In the genomic region with DNA sequence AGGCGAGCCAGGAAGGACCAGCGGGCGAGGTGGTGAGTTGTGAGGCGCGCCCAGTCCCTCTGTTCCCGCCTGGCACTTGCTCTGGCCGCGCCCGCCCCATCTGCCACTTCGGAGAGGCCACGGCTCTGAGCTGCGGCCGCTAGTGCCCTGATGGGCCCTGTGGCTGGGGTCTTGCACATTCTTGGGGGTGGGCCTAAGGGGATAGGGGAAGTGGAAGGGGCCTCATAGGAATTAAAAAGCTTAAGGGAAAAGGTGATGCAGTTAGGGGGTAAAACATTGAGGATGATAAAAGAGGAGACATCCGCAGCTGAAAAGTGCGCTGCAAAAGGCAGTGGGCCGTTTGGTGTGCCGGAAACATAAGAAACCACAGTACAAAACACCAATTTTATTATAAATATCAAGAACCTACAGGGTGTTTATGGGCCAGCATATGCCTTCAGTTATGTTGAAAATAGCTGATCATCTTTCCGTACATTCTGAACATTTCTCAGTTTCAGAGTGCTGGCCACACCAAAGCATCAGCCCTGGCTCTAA, we compare ENCODE assay signal across 8 cellular contexts. TPM values are rescaled to one million over a fixed set of nuclear protein-coding genes. Genes with fewer than 3 reads are reported as not detected.
DNase-seq lines count a peak whose midpoint lies in the region; ATAC-seq, FAIRE-seq and TF ChIP-seq lines count a peak whose summit lies in the region.

No MANE protein-coding gene starts in this region.

- DNase-seq in A549 (ENCODE audit: low read depth in 1 of 2, low spot score in 1 of 2) (no peak), HCT116 (ENCODE audit: low read depth, low spot score) (no peak), K562 (ENCODE audit: extremely low read depth in 1 of 4, low spot score in 3 of 4) (no peak), A172 (ENCODE audit: low spot score) (no peak), OCI-M1 (lab: John Stamatoyannopoulos, UW) (no peak), NCI-H1417 (lab: John Stamatoyannopoulos, UW) (no peak)

- no peaks in the 10 kb centered on the region for H3K9me3 ChIP-seq in A549
- H3K9me3 ChIP-seq in HCT116 (ENCODE audit: control insufficient read depth in 1 of 2, insufficient read depth in 1 of 2, low read depth in 1 of 2, low read length in 2 of 2): no peaks in the 10 kb centered on the region
- no peaks in the 10 kb centered on the region for H3K9me3 ChIP-seq in K562 (replicated peaks; ENCODE audit: control insufficient read depth, insufficient read depth, low read depth, low read length)
- no peaks in the 10 kb centered on the region for H3K9me3 ChIP-seq in mononuclear cell (ENCODE audit: low read depth, low read length)

- no peak overlapping the region for H2AFZ ChIP-seq in HCT116 (ENCODE audit: low read depth, low read length, poor library complexity, severe bottlenecking)
- peak overlapping the region; percentile 82; the same call in 1 of the 2 replicates for H2AFZ ChIP-seq in K562 (ENCODE audit: low read depth, low read length)

- H3K79me2 ChIP-seq in HCT116 (ENCODE audit: insufficient read depth, low read length) (no peaks in the 10 kb centered on the region), K562 (ENCODE audit: control insufficient read depth, insufficient read depth, low read length) (no peaks in the 10 kb centered on the region)

- H3K36me3 ChIP-seq in HCT116 (ENCODE audit: control insufficient read depth in 1 of 2, insufficient read depth in 2 of 2, low read length in 2 of 2): no peaks in the 10 kb centered on the region; a peak in 1 of 4 replicates
- H3K36me3 ChIP-seq in K562 (ENCODE audit: control insufficient read depth, insufficient read depth, low read length): no peaks in the 10 kb centered on the region

- ATAC-seq in A549: no peak
- no peak for ATAC-seq in HCT116
- ATAC-seq in K562: no peak
- no peak for ATAC-seq in HG03432 (IDR thresholded peaks at IDR 0.05; ENCODE audit: unreplicated experiment)

- intact Hi-C loops in HCT116 (cut with micrococcal nuclease) (no loop called here), K562 (cut with micrococcal nuclease) (no loop called here)

- BruUV-seq in HCT116 (replicated peaks; lab: Mats Ljungman, UMichigan) (no TSS peak), K562 (replicated peaks; lab: Mats Ljungman, UMichigan) (no TSS peak)

- H3K4me2 ChIP-seq in A549: peak overlapping the region; percentile 82
- H3K4me2 ChIP-seq in HCT116 (ENCODE audit: low read length): peak overlapping the region; percentile 68
- H3K4me2 ChIP-seq in K562 (ENCODE audit: insufficient read depth, low read length): peak overlapping the region; percentile 73

- H4K20me1 ChIP-seq in HCT116 (ENCODE audit: insufficient read depth): no peaks in the 10 kb centered on the region
- no peaks in the 10 kb centered on the region; the same call in 1 of the 2 replicates for H4K20me1 ChIP-seq in K562 (replicated peaks; ENCODE audit: control insufficient read depth, insufficient read depth, low read length)

- in situ Hi-C loops in K562 (cut with MboI): no loop called here

- TF ChIP-seq POLR2A in A549 (IDR thresholded peaks at IDR 0.05; ENCODE audit: low read length) (no peak), HCT116 (IDR thresholded peaks at IDR 0.05; ENCODE audit: borderline replicate concordance, extremely low read depth, insufficient read depth, insufficient read length) (no peak), K562 (conservative IDR thresholded peaks at IDR 0.05) (no peak)

- TF ChIP-seq RAD21 in A549 (conservative IDR thresholded peaks at IDR 0.05 in 1 of 2, IDR thresholded peaks at IDR 0.05 in 1 of 2) (no peak), HCT116 (IDR thresholded peaks at IDR 0.05; ENCODE audit: low read depth) (no peak), K562 (CRISPR knock-in tag; conservative IDR thresholded peaks at IDR 0.05 in 1 of 2, IDR thresholded peaks at IDR 0.05 in 1 of 2) (no peak)

- CTCF ChIA-PET in A549 (lab: Yijun Ruan, JAX): interaction anchor here (0.6 to 10.9 kb wide), 6 partner anchors 12 to 140 kb away, joined by 3 to 253 read pairs (median 6); partner anchors contain the start of genes PSMB9 and TAP1
- CTCF ChIA-PET in HCT116 (lab: Charles Lee): interaction anchor here (0.6 to 2.4 kb wide), 3 partner anchors 8 to 444 kb away, joined by 3 to 13 read pairs (median 10); partner anchors contain the start of genes PFDN6, PSMB9, TAP1 and WDR46
- CTCF ChIA-PET in K562 (lab: Yijun Ruan, JAX; ENCODE audit: low intra/inter-chr PET ratio): interaction anchor here (1.0 kb wide), 1 partner anchor 9 kb away, joined by 4 read pairs; the partner anchor contains the start of genes PSMB9 and TAP1

- H3K4me3 ChIP-seq in A549 (no peak overlapping the region), HCT116 (replicated peaks in 1 of 2; ENCODE audit: low read depth in 1 of 2, low read length in 2 of 2) (peak overlapping the region; percentile 5 to 22; a peak in 1 of 4 replicates), K562 (no peak overlapping the region), mononuclear cell (ENCODE audit: low read length) (peak overlapping the region; percentile 78)

- no peaks in the 10 kb centered on the region for H3K9me1 ChIP-seq in K562 (ENCODE audit: control insufficient read depth, insufficient read depth, low read length)

- no peaks in the 10 kb centered on the region for H3K9me2 ChIP-seq in HCT116 (ENCODE audit: insufficient read depth)

- TF ChIP-seq CTCF in A549 (IDR thresholded peaks at IDR 0.05) (no peak), HCT116 (IDR thresholded peaks at IDR 0.05 in 2 of 3, conservative IDR thresholded peaks at IDR 0.05 in 1 of 3; ENCODE audit: borderline replicate concordance in 1 of 3, insufficient read depth in 1 of 3, low read depth in 2 of 3, low read length in 2 of 3) (no peak), K562 (IDR thresholded peaks at IDR 0.05 in 2 of 3, conservative IDR thresholded peaks at IDR 0.05 in 1 of 3; ENCODE audit: insufficient read depth in 2 of 3, low read depth in 1 of 3, low read length in 3 of 3) (no peak)

- 0 out of 3 replicates have a peak, but pooled peaks cover 5% of the 10 kb centered on the region for H3K4me1 ChIP-seq in A549
- H3K4me1 ChIP-seq in HCT116 (ENCODE audit: control insufficient read depth in 1 of 2, insufficient read depth in 2 of 2, low read length in 2 of 2): peaks cover 6 to 14% of the 10 kb centered on the region in 2 experiments; a peak in 3 of 4 replicates
- H3K4me1 ChIP-seq in K562 (replicated peaks in 1 of 2; ENCODE audit: control insufficient read depth in 2 of 2, insufficient read depth in 2 of 2, low read length in 2 of 2): peaks cover 0 to 16% of the 10 kb centered on the region in 2 experiments; a peak in 3 of 5 replicates
- H3K4me1 ChIP-seq in mononuclear cell (ENCODE audit: insufficient read depth, low read length): peaks cover 82% of the 10 kb centered on the region

- WGBS in A549 (ENCODE audit: missing lambda C conversion rate): 91% methylated on average over 7 of the region's 18 CpGs
- 35% methylated on average over 15 of the region's 18 CpGs for WGBS in K562 (ENCODE audit: insufficient coverage, low coverage, missing lambda C conversion rate)

- FAIRE-seq in A549 (lab: Jason Lieb, UNC) (no peak), K562 (lab: Jason Lieb, UNC) (no peak)

- POLR2A ChIA-PET in A549 (lab: Yijun Ruan, JAX): interaction anchor here (0.7 to 2.5 kb wide), 2 partner anchors 9 to 23 kb away, joined by 3 to 16 read pairs; partner anchors contain the start of genes PSMB9 and TAP1
- POLR2A ChIA-PET in HCT116 (lab: Charles Lee): interaction anchor here (0.9 to 2.2 kb wide), 3 partner anchors 9 to 127 kb away, joined by 3 to 12 read pairs (median 4); partner anchors contain the start of genes PSMB9 and TAP1
- POLR2A ChIA-PET in K562 (lab: Yijun Ruan, JAX): interaction anchor here (0.6 to 2.9 kb wide), 4 partner anchors 13 to 127 kb away, joined by 3 to 13 read pairs (median 4); partner anchors contain the start of gene BRD2

- H3K9ac ChIP-seq in HCT116 (ENCODE audit: low read length) (peak overlapping the region; percentile 47), K562 (ENCODE audit: insufficient read depth in 1 of 2, low read depth in 2 of 2, low read length in 2 of 2) (peak overlapping the region in 1 of 2 experiments; percentile 64; a peak in 1 of 4 replicates)

- RAD21 ChIA-PET in HCT116 (lab: Charles Lee; ENCODE audit: low non-redundant PET in 1 of 2, low total read pairs in 2 of 2, uncharacterized antibody in 2 of 2, unreplicated experiment in 2 of 2): no interaction called here

- TF ChIP-seq EP300 in A549 (IDR thresholded peaks at IDR 0.05): no peak
- TF ChIP-seq EP300 in K562 (IDR thresholded peaks at IDR 0.05; ENCODE audit: low read length): no peak

- H3K27me3 ChIP-seq in HCT116 (ENCODE audit: insufficient read depth, low read length) (no peaks in the 10 kb centered on the region), K562 (ENCODE audit: control insufficient read depth in 2 of 2, insufficient read depth in 2 of 2, low read length in 2 of 2) (peaks cover 4 to 36% of the 10 kb centered on the region in 2 experiments; a peak in 2 of 5 replicates), mononuclear cell (ENCODE audit: insufficient read depth, low read length) (no peaks in the 10 kb centered on the region)

- H3K27ac ChIP-seq in A549 (no peak overlapping the region; a peak in 1 of 6 replicates), HCT116 (ENCODE audit: low read depth, low read length) (peak overlapping the region; percentile 33; the same call in 1 of the 2 replicates), K562 (ENCODE audit: extremely low read depth, low read depth, low read length) (no peak overlapping the region)

RNA-seq across cellular contexts. Expression of gene PSMB8, which starts 1.1 kb away (rescaled TPM):
- 18.7 and 20.2 TPM in 2 replicates for polyA plus RNA-seq in A549 (2011; rRNA removed)
- polyA plus RNA-seq in A549 (2012; cell fraction: cytosol; rRNA removed): 11.4 and 13.4 TPM in 2 replicates
- polyA plus RNA-seq in A549 (2012; cell fraction: nucleus; rRNA removed): 10.3 and 11.9 TPM in 2 replicates
- polyA plus RNA-seq in A549 (2017; fragmentation: RNase III; extraction: RNeasy Plus Mini Kit Qiagen cat#74134 plus additional on column Dnase treatment): 14.6 to 16.6 TPM (median 15.9 TPM) in 3 replicates
- 7.3 and 9.3 TPM in 2 replicates for polyA minus RNA-seq in A549 (2011; rRNA and poly(A)+ RNA removed)
- total RNA-seq in HCT116 (2021; ENCODE audit: unreplicated experiment): 0.96 TPM
- polyA plus RNA-seq in HCT116 (2012): 1.1 and 1.4 TPM in 2 replicates
- total RNA-seq in K562 (2011; cell fraction: chromatin; rRNA removed; ENCODE audit: low replicate concordance): 0.30 and 0.72 TPM in 2 replicates
- total RNA-seq in K562 (2011; cell fraction: nucleolus; rRNA removed): 0.17 TPM in 1 of 2 replicates, not detected in the other
- 0.59 TPM in 1 of 2 replicates, not detected in the other for total RNA-seq in K562 (2011; cell fraction: nucleoplasm; rRNA removed)
- total RNA-seq in K562 (2014; rRNA removed): 2.0 and 3.7 TPM in 2 replicates
- total RNA-seq in K562 (2014; rRNA removed; fragmentation: Illumina TruSeq; extraction: Trizol): 1.9 and 2.0 TPM in 2 replicates
- 3.2 and 4.0 TPM in 2 replicates for total RNA-seq in K562 (2015; rRNA removed; fragmentation: Illumina TruSeq; extraction: Trizol)
- 2.9 and 3.3 TPM in 2 replicates for total RNA-seq in K562 (2021)
- polyA plus RNA-seq in K562 (2011; rRNA removed): 0.12 and 0.71 TPM in 2 replicates
- polyA plus RNA-seq in K562 (2011; cell fraction: cytosol; rRNA removed): 0.37 and 0.66 TPM in 2 replicates
- polyA plus RNA-seq in K562 (2011; cell fraction: nucleus; rRNA removed): 0.11 and 0.47 TPM in 2 replicates
- 4.3 and 11.5 TPM in 2 replicates for polyA plus RNA-seq in K562 (2012)
- 2.0 and 2.7 TPM in 2 replicates for polyA plus RNA-seq in K562 (2014; fragmentation: Illumina TruSeq; extraction: Trizol)
- polyA plus RNA-seq in K562 (2014; fragmentation: Nextera tagmentation; extraction: Ambion mirVana): 1 to 10 TPM; 2.4 to 2.6 TPM
- polyA plus RNA-seq in K562 (2014; rRNA removed): 2.8 and 4.4 TPM in 2 replicates
- 0.18 TPM in 1 of 2 replicates, not detected in the other for polyA minus RNA-seq in K562 (2011; rRNA and poly(A)+ RNA removed)
- polyA minus RNA-seq in K562 (2011; cell fraction: cytosol; rRNA and poly(A)+ RNA removed): 2.5 TPM in 1 of 2 replicates, not detected in the other
- polyA minus RNA-seq in K562 (2011; cell fraction: nucleus; rRNA and poly(A)+ RNA removed): 0.13 and 0.44 TPM in 2 replicates
- total RNA-seq in mononuclear cell: 81.4 TPM
- total RNA-seq in A172 (2014; rRNA removed; shearing (Covaris generic)): 121 and 131 TPM in 2 replicates

RNA-seq across cellular contexts. Expression of gene TAP2, which starts 6.4 kb away (rescaled TPM):
- polyA plus RNA-seq in A549 (2011; rRNA removed) (11.4 and 12.1 TPM in 2 replicates), A549 (2017; fragmentation: RNase III; extraction: RNeasy Plus Mini Kit Qiagen cat#74134 plus additional on column Dnase treatment) (15.9 to 18.4 TPM (median 16.5 TPM) in 3 replicates), K562 (2011; rRNA removed) (15.7 and 19.6 TPM in 2 replicates), K562 (2014; fragmentation: Illumina TruSeq; extraction: Trizol) (26.8 and 27.3 TPM in 2 replicates), K562 (2014; fragmentation: Nextera tagmentation; extraction: Ambion mirVana) (1 to 10 TPM; 2.0 to 3.1 TPM), K562 (2014; rRNA removed) (27.7 and 35.3 TPM in 2 replicates)
- 13.0 and 19.3 TPM in 2 replicates for polyA plus RNA-seq in A549 (2012; cell fraction: cytosol; rRNA removed)
- polyA plus RNA-seq in A549 (2012; cell fraction: nucleus; rRNA removed): 19.1 and 32.6 TPM in 2 replicates
- polyA minus RNA-seq in A549 (2011; rRNA and poly(A)+ RNA removed): 21.0 and 42.2 TPM in 2 replicates
- total RNA-seq in HCT116 (2021; ENCODE audit: unreplicated experiment) (59.9 TPM), K562 (2014; rRNA removed) (19.8 and 26.6 TPM in 2 replicates), K562 (2014; rRNA removed; fragmentation: Illumina TruSeq; extraction: Trizol) (12.9 and 18.4 TPM in 2 replicates), K562 (2015; rRNA removed; fragmentation: Illumina TruSeq; extraction: Trizol) (13.9 and 15.2 TPM in 2 replicates), K562 (2021) (47.2 and 53.5 TPM in 2 replicates), mononuclear cell (45.0 TPM)
- 43.9 and 67.4 TPM in 2 replicates for polyA plus RNA-seq in HCT116 (2012)
- total RNA-seq in K562 (2011; cell fraction: chromatin; rRNA removed; ENCODE audit: low replicate concordance): 57.7 and 67.6 TPM in 2 replicates
- total RNA-seq in K562 (2011; cell fraction: nucleolus; rRNA removed): 84.4 and 89.1 TPM in 2 replicates
- 63.3 and 85.4 TPM in 2 replicates for total RNA-seq in K562 (2011; cell fraction: nucleoplasm; rRNA removed)
- 14.2 and 21.5 TPM in 2 replicates for polyA plus RNA-seq in K562 (2011; cell fraction: cytosol; rRNA removed)
- polyA plus RNA-seq in K562 (2011; cell fraction: nucleus; rRNA removed): 53.7 and 124 TPM in 2 replicates
- polyA plus RNA-seq in K562 (2012): 19.9 and 26.3 TPM in 2 replicates
- polyA minus RNA-seq in K562 (2011; rRNA and poly(A)+ RNA removed): 12.2 and 26.6 TPM in 2 replicates
- polyA minus RNA-seq in K562 (2011; cell fraction: cytosol; rRNA and poly(A)+ RNA removed): 7.1 and 25.6 TPM in 2 replicates
- 31.2 and 44.6 TPM in 2 replicates for polyA minus RNA-seq in K562 (2011; cell fraction: nucleus; rRNA and poly(A)+ RNA removed)
- total RNA-seq in A172 (2014; rRNA removed; shearing (Covaris generic)): 20.7 and 25.0 TPM in 2 replicates

RNA-seq across cellular contexts. Expression of gene TAP1, which starts 8.6 kb away (rescaled TPM):
- polyA plus RNA-seq in A549 (2011; rRNA removed): 21.2 and 28.2 TPM in 2 replicates
- 16.4 and 19.8 TPM in 2 replicates for polyA plus RNA-seq in A549 (2012; cell fraction: cytosol; rRNA removed)
- polyA plus RNA-seq in A549 (2012; cell fraction: nucleus; rRNA removed): 24.1 and 26.7 TPM in 2 replicates
- 19.0 to 25.8 TPM (median 21.4 TPM) in 3 replicates for polyA plus RNA-seq in A549 (2017; fragmentation: RNase III; extraction: RNeasy Plus Mini Kit Qiagen cat#74134 plus additional on column Dnase treatment)
- 24.5 and 30.3 TPM in 2 replicates for polyA minus RNA-seq in A549 (2011; rRNA and poly(A)+ RNA removed)
- 32.2 TPM for total RNA-seq in HCT116 (2021; ENCODE audit: unreplicated experiment)
- polyA plus RNA-seq in HCT116 (2012): 49.6 and 50.8 TPM in 2 replicates
- total RNA-seq in K562 (2011; cell fraction: chromatin; rRNA removed; ENCODE audit: low replicate concordance): 5.1 and 12.0 TPM in 2 replicates
- 7.8 and 9.3 TPM in 2 replicates for total RNA-seq in K562 (2011; cell fraction: nucleolus; rRNA removed)
- total RNA-seq in K562 (2011; cell fraction: nucleoplasm; rRNA removed): 6.3 and 7.5 TPM in 2 replicates
- total RNA-seq in K562 (2014; rRNA removed): 3.5 and 8.6 TPM in 2 replicates
- total RNA-seq in K562 (2014; rRNA removed; fragmentation: Illumina TruSeq; extraction: Trizol): 2.6 and 4.2 TPM in 2 replicates
- 3.6 and 3.9 TPM in 2 replicates for total RNA-seq in K562 (2015; rRNA removed; fragmentation: Illumina TruSeq; extraction: Trizol)
- 5.5 and 6.3 TPM in 2 replicates for total RNA-seq in K562 (2021)
- polyA plus RNA-seq in K562 (2011; rRNA removed): 4.3 and 9.2 TPM in 2 replicates
- polyA plus RNA-seq in K562 (2011; cell fraction: cytosol; rRNA removed): 5.1 and 6.7 TPM in 2 replicates
- polyA plus RNA-seq in K562 (2011; cell fraction: nucleus; rRNA removed): 6.2 and 11.2 TPM in 2 replicates
- 6.4 and 12.2 TPM in 2 replicates for polyA plus RNA-seq in K562 (2012)
- 4.0 and 4.9 TPM in 2 replicates for polyA plus RNA-seq in K562 (2014; fragmentation: Illumina TruSeq; extraction: Trizol)
- polyA plus RNA-seq in K562 (2014; fragmentation: Nextera tagmentation; extraction: Ambion mirVana): 1 to 10 TPM; 1.3 to 1.7 TPM
- 6.0 and 6.9 TPM in 2 replicates for polyA plus RNA-seq in K562 (2014; rRNA removed)
- polyA minus RNA-seq in K562 (2011; rRNA and poly(A)+ RNA removed): 4.4 and 6.5 TPM in 2 replicates
- polyA minus RNA-seq in K562 (2011; cell fraction: cytosol; rRNA and poly(A)+ RNA removed): 2.5 and 3.3 TPM in 2 replicates
- polyA minus RNA-seq in K562 (2011; cell fraction: nucleus; rRNA and poly(A)+ RNA removed): 1.5 and 3.1 TPM in 2 replicates
- 67.2 TPM for total RNA-seq in mononuclear cell
- 68.3 and 73.9 TPM in 2 replicates for total RNA-seq in A172 (2014; rRNA removed; shearing (Covaris generic))

RNA-seq across cellular contexts. Expression of gene PSMB9, which starts 9.1 kb away (rescaled TPM):
- polyA plus RNA-seq in A549 (2011; rRNA removed): 11.7 and 12.5 TPM in 2 replicates
- 39.1 TPM in 2 replicates for polyA plus RNA-seq in A549 (2012; cell fraction: cytosol; rRNA removed)
- polyA plus RNA-seq in A549 (2012; cell fraction: nucleus; rRNA removed): 18.5 and 19.2 TPM in 2 replicates
- polyA plus RNA-seq in A549 (2017; fragmentation: RNase III; extraction: RNeasy Plus Mini Kit Qiagen cat#74134 plus additional on column Dnase treatment): 9.2 to 18.9 TPM (median 12.0 TPM) in 3 replicates
- 8.1 and 8.9 TPM in 2 replicates for polyA minus RNA-seq in A549 (2011; rRNA and poly(A)+ RNA removed)
- total RNA-seq in HCT116 (2021; ENCODE audit: unreplicated experiment): 8.1 TPM
- polyA plus RNA-seq in HCT116 (2012): 11.0 and 12.5 TPM in 2 replicates
- total RNA-seq in K562 (2011; cell fraction: chromatin; rRNA removed; ENCODE audit: low replicate concordance): 0.14 and 0.19 TPM in 2 replicates
- total RNA-seq in K562 (2011; cell fraction: nucleolus; rRNA removed): 0.67 TPM in 1 of 2 replicates, not detected in the other
- 0.23 and 0.59 TPM in 2 replicates for total RNA-seq in K562 (2011; cell fraction: nucleoplasm; rRNA removed)
- total RNA-seq in K562 (2014; rRNA removed): 3.0 TPM in 2 replicates
- total RNA-seq in K562 (2014; rRNA removed; fragmentation: Illumina TruSeq; extraction: Trizol): 1.1 and 1.8 TPM in 2 replicates
- 2.3 and 3.7 TPM in 2 replicates for total RNA-seq in K562 (2015; rRNA removed; fragmentation: Illumina TruSeq; extraction: Trizol)
- 3.2 and 3.4 TPM in 2 replicates for total RNA-seq in K562 (2021)
- polyA plus RNA-seq in K562 (2011; rRNA removed): 1.7 and 2.6 TPM in 2 replicates
- polyA plus RNA-seq in K562 (2011; cell fraction: cytosol; rRNA removed): 3.4 and 3.6 TPM in 2 replicates
- polyA plus RNA-seq in K562 (2011; cell fraction: nucleus; rRNA removed): 0.68 and 1.4 TPM in 2 replicates
- polyA plus RNA-seq in K562 (2012): 7.3 and 12.9 TPM in 2 replicates
- polyA plus RNA-seq in K562 (2014; fragmentation: Illumina TruSeq; extraction: Trizol): 1.8 and 2.1 TPM in 2 replicates
- polyA plus RNA-seq in K562 (2014; fragmentation: Nextera tagmentation; extraction: Ambion mirVana): 1 to 10 TPM; 1.9 to 2.8 TPM
- polyA plus RNA-seq in K562 (2014; rRNA removed): 2.4 and 2.5 TPM in 2 replicates
- polyA minus RNA-seq in K562 (2011; rRNA and poly(A)+ RNA removed): 0.33 and 0.70 TPM in 2 replicates
- polyA minus RNA-seq in K562 (2011; cell fraction: cytosol; rRNA and poly(A)+ RNA removed): 2.0 TPM in 1 of 2 replicates, not detected in the other
- 0.44 and 0.94 TPM in 2 replicates for polyA minus RNA-seq in K562 (2011; cell fraction: nucleus; rRNA and poly(A)+ RNA removed)
- 18.7 TPM for total RNA-seq in mononuclear cell
- total RNA-seq in A172 (2014; rRNA removed; shearing (Covaris generic)): 51.9 and 64.7 TPM in 2 replicates

RNA-seq across cellular contexts. Expression of gene HLA-DOB, which starts 28.1 kb away (rescaled TPM):
- polyA plus RNA-seq in A549 (2011; rRNA removed) (0.10 and 0.11 TPM in 2 replicates), A549 (2017; fragmentation: RNase III; extraction: RNeasy Plus Mini Kit Qiagen cat#74134 plus additional on column Dnase treatment) (0.07 to 0.12 TPM (median 0.08 TPM) in 3 replicates), K562 (2011; rRNA removed) (4.0 and 4.6 TPM in 2 replicates), K562 (2014; fragmentation: Illumina TruSeq; extraction: Trizol) (3.7 and 3.8 TPM in 2 replicates), K562 (2014; fragmentation: Nextera tagmentation; extraction: Ambion mirVana) (1 to 10 TPM; 2.5 to 2.7 TPM), K562 (2014; rRNA removed) (1.8 and 3.2 TPM in 2 replicates)
- polyA plus RNA-seq in A549 (2012; cell fraction: cytosol; rRNA removed): 0.09 TPM in 2 replicates
- polyA plus RNA-seq in A549 (2012; cell fraction: nucleus; rRNA removed): 0.52 and 0.84 TPM in 2 replicates
- polyA minus RNA-seq in A549 (2011; rRNA and poly(A)+ RNA removed): not detected in 2 replicates
- total RNA-seq in HCT116 (2021; ENCODE audit: unreplicated experiment) (0.64 TPM), K562 (2014; rRNA removed) (0.98 and 1.7 TPM in 2 replicates), K562 (2014; rRNA removed; fragmentation: Illumina TruSeq; extraction: Trizol) (2.3 TPM in 2 replicates), K562 (2015; rRNA removed; fragmentation: Illumina TruSeq; extraction: Trizol) (1.1 and 1.2 TPM in 2 replicates), K562 (2021) (1.3 and 2.5 TPM in 2 replicates), mononuclear cell (6.6 TPM)
- 1.1 and 1.3 TPM in 2 replicates for polyA plus RNA-seq in HCT116 (2012)
- 15.6 and 18.3 TPM in 2 replicates for total RNA-seq in K562 (2011; cell fraction: chromatin; rRNA removed; ENCODE audit: low replicate concordance)
- 5.8 and 6.8 TPM in 2 replicates for total RNA-seq in K562 (2011; cell fraction: nucleolus; rRNA removed)
- total RNA-seq in K562 (2011; cell fraction: nucleoplasm; rRNA removed): 8.9 and 15.7 TPM in 2 replicates
- 0.92 and 1.8 TPM in 2 replicates for polyA plus RNA-seq in K562 (2011; cell fraction: cytosol; rRNA removed)
- polyA plus RNA-seq in K562 (2011; cell fraction: nucleus; rRNA removed): 38.4 and 42.2 TPM in 2 replicates
- 1.8 and 4.9 TPM in 2 replicates for polyA plus RNA-seq in K562 (2012)
- 1.4 and 1.7 TPM in 2 replicates for polyA minus RNA-seq in K562 (2011; rRNA and poly(A)+ RNA removed)
- 0.91 TPM in 1 of 2 replicates, not detected in the other for polyA minus RNA-seq in K562 (2011; cell fraction: cytosol; rRNA and poly(A)+ RNA removed)
- polyA minus RNA-seq in K562 (2011; cell fraction: nucleus; rRNA and poly(A)+ RNA removed): 1.6 and 3.0 TPM in 2 replicates
- total RNA-seq in A172 (2014; rRNA removed; shearing (Covaris generic)): not detected in 2 replicates

Comparison
In these comparisons a context has a peak if more than half of its experiments do, and no peak if none do; other contexts are left out.
1. H3K4me3 ChIP-seq: peak in HCT116 (2 of 2) and mononuclear cell (single experiment); none in A549 (single experiment) and K562 (single experiment).
2. RNA of gene PSMB8, which starts 1.1 kb away (total RNA-seq): 121 to 131 TPM in A172 and 81.4 TPM in mononuclear cell (single experiment); 0.17 to 4.0 TPM in K562 and 0.96 TPM in HCT116 (single experiment); every median in the first group is over 10 times any median in the second.
3. Peak in every context shown above with its lines, with median percentiles within 50 percentile points of each other: H3K4me2 ChIP-seq.